Comparison of ENCODE assay signal across 1 cellular context in genomic region chr4:39522068-39522467, GRCh38.
TF ChIP-seq lines count a peak whose summit lies in the region.

No MANE protein-coding gene starts in this region.

TF ChIP-seq in GM12878, 131 proteins besides CTCF, POLR2A, EP300 and RAD21:
- no peak for TF ChIP-seq IKZF2 (IDR thresholded peaks at IDR 0.05)
- TF ChIP-seq ATF2 (IDR thresholded peaks at IDR 0.05; ENCODE audit: low read length): no peak
- TF ChIP-seq NFIC (IDR thresholded peaks at IDR 0.05; ENCODE audit: low read depth, low read length): no peak
- no peak for TF ChIP-seq HDGF (IDR thresholded peaks at IDR 0.05)
TF ChIP-seq in GM12878: peak in this region for 0.
